Comparison of ENCODE assay signal across 15 cellular contexts in genomic region chr6:96007663-96008062, GRCh38. TPM values are rescaled to one million over a fixed set of nuclear protein-coding genes. Genes with fewer than 3 reads are reported as not detected.
DNase-seq lines count a peak whose midpoint lies in the region; ATAC-seq and TF ChIP-seq lines count a peak whose summit lies in the region.
"Had no signal": no experiment of that assay in that cellular context is flagged by ENCODE, and none has a peak within 500 bp of the region (broad histone marks: within the 10 kb centered on the region; RNA-seq: fewer than 3 reads in every experiment).

No MANE protein-coding gene starts in this region.

- TF ChIP-seq POLR2A in body of pancreas (IDR thresholded peaks at IDR 0.05) = no peak

- peak in 1 of 7 experiments; percentile 3 for TF ChIP-seq CTCF in body of pancreas (IDR thresholded peaks at IDR 0.05)

- no peak overlapping the region for H3K27ac Mint-ChIP-seq in activated CD8-positive, alpha-beta T cell treated with anti-CD3 and anti-CD28 coated beads, Interleukin-2, amount 10 ng/mL, durations not matched to agents 7 days and 5 days
- H3K27ac Mint-ChIP-seq: CD8-positive, alpha-beta memory T cell had no signal

- H3K4me1 ChIP-seq in body of pancreas = no peaks in the 10 kb centered on the region
- H3K4me1 ChIP-seq: BLaER1, HAP-1 had no signal

- no peaks in the 10 kb centered on the region for H3K9me3 Mint-ChIP-seq in activated CD8-positive, alpha-beta T cell treated with anti-CD3 and anti-CD28 coated beads, Interleukin-2, amount 10 ng/mL, durations not matched to agents 7 days and 5 days (ENCODE audit: insufficient read depth)

- no peaks in the 10 kb centered on the region for H3K4me1 Mint-ChIP-seq in activated CD8-positive, alpha-beta T cell treated with anti-CD3 and anti-CD28 coated beads, Interleukin-2, amount 10 ng/mL, durations not matched to agents 7 days and 5 days (ENCODE audit: low read depth)
- H3K4me1 Mint-ChIP-seq: CD8-positive, alpha-beta memory T cell had no signal

- WGBS in body of pancreas, 2 donors = 7% methylated on average over 2 of the region's 2 CpGs

- no peak overlapping the region for H3K4me3 Mint-ChIP-seq in activated CD8-positive, alpha-beta T cell treated with anti-CD3 and anti-CD28 coated beads, Interleukin-2, amount 10 ng/mL, durations not matched to agents 7 days and 5 days
- H3K4me3 Mint-ChIP-seq: CD8-positive, alpha-beta memory T cell had no signal

- POLR2A ChIA-PET in activated CD8-positive, alpha-beta T cell treated with anti-CD3 and anti-CD28 coated beads, Interleukin-2, amount 10 ng/mL, durations not matched to agents 7 days and 5 days (lab: Charles Lee) = no interaction called here

- DNase-seq in NCI-H1417 (lab: John Stamatoyannopoulos, UW) (peak in 2 of 3 experiments; percentile 16 to 42), NCI-H1417 treated with DMSO at 0.1 percent for 48 hours (lab: John Stamatoyannopoulos, UW) (no peak), COLO668 (lab: John Stamatoyannopoulos, UW; ENCODE audit: unreplicated experiment) (peak; percentile 9), NCI-H69 (lab: John Stamatoyannopoulos, UW) (peak; percentile 53), body of pancreas (peak in 1 of 4 donors; percentile 15), cerebellar nuclear complex (lab: John Stamatoyannopoulos, UW) (no peak), NCI-H146 treated with DMSO at 0.1 percent for 48 hours (lab: John Stamatoyannopoulos, UW; ENCODE audit: unreplicated experiment) (no peak)
- DNase-seq in activated CD8-positive, alpha-beta T cell treated with anti-CD3 and anti-CD28 coated beads, Interleukin-2, amount 10 ng/mL, durations not matched to agents 7 days and 5 days = no peak
- DNase-seq: 8988T; AML-193; CD8-positive, alpha-beta memory T cell; DND-41; GF-D8 had no signal

- H3K9me3 ChIP-seq in body of pancreas = no peaks in the 10 kb centered on the region
- H3K9me3 ChIP-seq: BLaER1, HAP-1 had no signal

- no peaks in the 10 kb centered on the region for H3K36me3 Mint-ChIP-seq in activated CD8-positive, alpha-beta T cell treated with anti-CD3 and anti-CD28 coated beads, Interleukin-2, amount 10 ng/mL, durations not matched to agents 7 days and 5 days (ENCODE audit: low read depth)
- H3K36me3 Mint-ChIP-seq: CD8-positive, alpha-beta memory T cell had no signal

- no peaks in the 10 kb centered on the region for H3K36me3 ChIP-seq in body of pancreas (replicated peaks in 1 of 2; ENCODE audit: insufficient read depth in 1 of 2, low read depth in 2 of 2)
- H3K36me3 ChIP-seq: BLaER1, HAP-1 had no signal

- peak overlapping the region in 3 of 4 donors; percentile 3 to 26 (median 25) for H3K27ac ChIP-seq in body of pancreas
- H3K27ac ChIP-seq: BLaER1 had no signal

- CTCF ChIA-PET in activated CD8-positive, alpha-beta T cell treated with anti-CD3 and anti-CD28 coated beads, Interleukin-2, amount 10 ng/mL, durations not matched to agents 7 days and 5 days (lab: Charles Lee) = no interaction called here

- H3K27me3 ChIP-seq in body of pancreas = no peaks in the 10 kb centered on the region
- H3K27me3 ChIP-seq: BLaER1 had no signal

- no peaks in the 10 kb centered on the region for H3K27me3 Mint-ChIP-seq in activated CD8-positive, alpha-beta T cell treated with anti-CD3 and anti-CD28 coated beads, Interleukin-2, amount 10 ng/mL, durations not matched to agents 7 days and 5 days (ENCODE audit: low read depth)
- H3K27me3 Mint-ChIP-seq: CD8-positive, alpha-beta memory T cell had no signal

- no peak overlapping the region for H3K4me3 ChIP-seq in body of pancreas
- H3K4me3 ChIP-seq: BLaER1, HAP-1 had no signal

- no peak for ATAC-seq in body of pancreas
- no peak for ATAC-seq in activated CD8-positive, alpha-beta T cell treated with anti-CD3 and anti-CD28 coated beads, Interleukin-2, amount 10 ng/mL, durations not matched to agents 7 days and 5 days

- intact Hi-C loops in body of pancreas (cut with DNase I) = no loop called here

RNA-seq across cellular contexts. Expression of gene FUT9, which starts 8.1 kb away (rescaled TPM):
- 1 to 10 TPM in 1 of 2 donors, under 1 TPM in 1; 0.26 to 9.2 TPM for total RNA-seq in body of pancreas
- not detected for total RNA-seq in activated CD8-positive, alpha-beta T cell treated with anti-CD3 and anti-CD28 coated beads, Interleukin-2, amount 10 ng/mL, durations not matched to agents 7 days and 5 days
- total RNA-seq: CD8-positive, alpha-beta memory T cell had no signal

Comparison
In these comparisons a context has a peak if more than half of its experiments do, and no peak if none do; other contexts are left out.
1. DNase-seq: peak in NCI-H1417 (2 of 3), COLO668 (single experiment) and NCI-H69 (single experiment); none in NCI-H1417 treated with DMSO at 0.1 percent for 48 hours (single experiment), activated CD8-positive, alpha-beta T cell treated with anti-CD3 and anti-CD28 coated beads, Interleukin-2, amount 10 ng/mL, durations not matched to agents 7 days and 5 days (single experiment), cerebellar nuclear complex (0 of 2) and NCI-H146 treated with DMSO at 0.1 percent for 48 hours (single experiment).